19 cellular contexts compared by ENCODE assay signal in the genomic region with DNA sequence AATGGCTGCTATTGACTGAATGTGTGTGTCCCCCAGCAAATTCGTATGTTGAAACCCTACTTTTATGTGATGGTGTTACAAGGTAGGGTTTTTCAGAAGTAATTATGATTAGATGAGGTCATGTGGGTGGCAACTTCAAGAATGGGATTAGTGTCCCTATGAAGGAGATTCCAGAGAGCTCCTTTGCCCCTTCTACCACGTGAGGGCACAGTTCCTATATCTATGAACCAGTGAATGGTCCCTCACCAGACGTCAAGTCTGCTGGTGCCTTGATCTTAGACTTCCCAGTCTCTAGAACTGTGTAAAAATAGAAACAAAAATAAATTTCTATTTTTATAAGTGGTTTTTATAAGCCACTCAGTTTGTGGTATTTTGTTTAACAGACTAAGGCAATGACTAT.
DNase-seq lines count a peak whose midpoint lies in the region; ATAC-seq and TF ChIP-seq lines count a peak whose summit lies in the region.
"Had no signal": no experiment of that assay in that cellular context is flagged by ENCODE, and none has a peak within 500 bp of the region (broad histone marks: within the 10 kb centered on the region; RNA-seq: fewer than 3 reads in every experiment).

No MANE protein-coding gene starts in this region.

- no peak overlapping the region for H3K4me2 ChIP-seq in OCI-LY7 (ENCODE audit: low read length)

- H3K27ac ChIP-seq in C4-2B (no peak overlapping the region), OCI-LY7 (ENCODE audit: low read depth, low read length, poor library complexity, severe bottlenecking) (no peak overlapping the region)
- H3K27ac ChIP-seq: body of pancreas, heart left ventricle, left lung, pancreas, uterus had no signal

- H2AFZ ChIP-seq in OCI-LY7 (ENCODE audit: low read length): no peak overlapping the region

- H3K4me1 ChIP-seq in OCI-LY7 (ENCODE audit: insufficient read depth, low read length, poor library complexity, severe bottlenecking): no peaks in the 10 kb centered on the region
- H3K4me1 ChIP-seq: body of pancreas, heart left ventricle, left lung, pancreas, uterus had no signal

- H3K4me3 ChIP-seq in OCI-LY7 (ENCODE audit: low read depth, low read length, poor library complexity, severe bottlenecking) (no peak overlapping the region), fibroblast of pulmonary artery (replicated peaks; ENCODE audit: low read depth, low read length) (no peak overlapping the region)
- H3K4me3 ChIP-seq: body of pancreas, heart left ventricle, K562, left lung, pancreas, uterus had no signal

- intact Hi-C loops in OCI-LY7 (cut with micrococcal nuclease; ENCODE audit: unreplicated experiment): no loop called here

- H3K9me2 ChIP-seq in OCI-LY7 (ENCODE audit: insufficient read depth, low read length): no peaks in the 10 kb centered on the region

- BruUV-seq in OCI-LY7 (replicated peaks; lab: Mats Ljungman, UMichigan): no TSS peak

- no peak for ATAC-seq in HG03521 (IDR thresholded peaks at IDR 0.05; ENCODE audit: unreplicated experiment)
- ATAC-seq: body of pancreas, heart left ventricle, K562, left lung, pancreas had no signal

- POLR2A ChIA-PET in OCI-LY7 (lab: Charles Lee): no interaction called here

- no peaks in the 10 kb centered on the region for H4K20me1 ChIP-seq in OCI-LY7 (ENCODE audit: insufficient read depth, low read length)

- TF ChIP-seq CTCF in C4-2B (conservative IDR thresholded peaks at IDR 0.05) (peak; percentile 58), OCI-LY7 (conservative IDR thresholded peaks at IDR 0.05; ENCODE audit: low read length) (0 out of 2 replicates have a peak, but pooled peaks have one; percentile 26), fibroblast of pulmonary artery (IDR thresholded peaks at IDR 0.05; ENCODE audit: low read length, missing control alignments) (no peak)

- DNase-seq in HPDE6-E6E7 (ENCODE audit: extremely low spot score): peak; percentile 9
- DNase-seq in OCI-LY7 (ENCODE audit: low spot score): peak; percentile 1
- DNase-seq in fibroblast of pulmonary artery (ENCODE audit: low read depth): peak; percentile 10
- no peak for DNase-seq in stimulated activated CD4-positive, alpha-beta T cell treated with anti-CD3 and anti-CD28 coated beads, Interleukin-4, amount 100 ng/mL, for 1 hour
- DNase-seq in DMS79 treated with DMSO at 0.1 percent for 48 hours (lab: John Stamatoyannopoulos, UW): no peak
- DNase-seq in kidney glomerular epithelial cell (lab: John Stamatoyannopoulos, UW): no peak
- DNase-seq: activated CD4-positive, CD25-positive, alpha-beta regulatory T cell; activated naive CD4-positive, alpha-beta T cell treated with anti-CD3 and anti-CD28 coated beads, Interleukin-2, amount 50 U/mL, for 16 hours; body of pancreas; cortex of kidney; heart left ventricle; left lung; NCI-H1930; pancreas; small intestine; uterus had no signal

- H3K36me3 ChIP-seq in OCI-LY7 (ENCODE audit: insufficient read depth, low read length): no peaks in the 10 kb centered on the region
- H3K36me3 ChIP-seq: heart left ventricle, left lung, pancreas, uterus had no signal

- H3K9me3 ChIP-seq in OCI-LY7 (ENCODE audit: low read length): no peaks in the 10 kb centered on the region
- H3K9me3 ChIP-seq: body of pancreas, heart left ventricle, pancreas, uterus had no signal

- H3K79me2 ChIP-seq in OCI-LY7 (ENCODE audit: insufficient read depth, low read depth, low read length): no peaks in the 10 kb centered on the region

- CTCF ChIA-PET in OCI-LY7 (lab: Charles Lee; ENCODE audit: unreplicated experiment): no interaction called here

Comparison
In these comparisons a context has a peak if more than half of its experiments do, and no peak if none do; other contexts are left out.
1. DNase-seq: peak in HPDE6-E6E7 (single experiment), OCI-LY7 (single experiment) and fibroblast of pulmonary artery (single experiment); none in stimulated activated CD4-positive, alpha-beta T cell treated with anti-CD3 and anti-CD28 coated beads, Interleukin-4, amount 100 ng/mL, for 1 hour (single experiment), DMS79 treated with DMSO at 0.1 percent for 48 hours (single experiment) and kidney glomerular epithelial cell (single experiment).